Comparison of ENCODE assay signal across 8 cellular contexts in the genomic region with DNA sequence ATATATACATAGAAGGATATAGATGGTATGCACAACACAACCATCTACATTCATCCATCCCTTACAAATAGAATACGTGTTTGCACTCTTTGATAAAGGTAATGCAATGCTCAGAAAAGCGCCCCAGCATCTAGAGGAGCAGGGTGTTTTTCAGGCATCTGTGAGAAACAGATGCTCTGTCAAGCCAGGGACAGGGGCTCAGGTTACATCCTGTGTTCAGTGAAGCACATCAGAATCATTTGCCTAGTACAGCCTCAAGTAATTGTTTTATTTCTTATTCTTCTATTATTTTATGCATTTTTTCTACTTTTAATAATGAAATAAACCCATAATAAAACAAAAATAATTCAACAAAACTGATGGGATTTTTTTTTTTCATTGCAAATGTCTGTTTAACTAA. TPM values are rescaled to one million over a fixed set of nuclear protein-coding genes. Genes with fewer than 3 reads are reported as not detected.
DNase-seq lines count a peak whose midpoint lies in the region; ATAC-seq lines count a peak whose summit lies in the region.

No MANE protein-coding gene starts in this region.

- no peaks in the 10 kb centered on the region for H3K27me3 ChIP-seq in SJCRH30

- POLR2A ChIA-PET in activated CD8-positive, alpha-beta T cell treated with anti-CD3 and anti-CD28 coated beads, Interleukin-2, amount 10 ng/mL, durations not matched to agents 7 days and 5 days (lab: Charles Lee): no interaction called here

- no peaks in the 10 kb centered on the region for H3K9me3 ChIP-seq in SJCRH30 (replicated peaks)

- H3K27ac Mint-ChIP-seq in activated CD8-positive, alpha-beta T cell treated with anti-CD3 and anti-CD28 coated beads, Interleukin-2, amount 10 ng/mL, durations not matched to agents 7 days and 5 days: no peak overlapping the region

- no peaks in the 10 kb centered on the region for H3K9me3 Mint-ChIP-seq in activated CD8-positive, alpha-beta T cell treated with anti-CD3 and anti-CD28 coated beads, Interleukin-2, amount 10 ng/mL, durations not matched to agents 7 days and 5 days (ENCODE audit: insufficient read depth)

- no peaks in the 10 kb centered on the region for H3K36me3 ChIP-seq in SJCRH30

- peak; percentile 81 for ATAC-seq in GM19467 (IDR thresholded peaks at IDR 0.05; ENCODE audit: unreplicated experiment)
- peak; percentile 84 for ATAC-seq in HG03432 (IDR thresholded peaks at IDR 0.05; ENCODE audit: unreplicated experiment)
- ATAC-seq in activated CD8-positive, alpha-beta T cell treated with anti-CD3 and anti-CD28 coated beads, Interleukin-2, amount 10 ng/mL, durations not matched to agents 7 days and 5 days: no peak
- ATAC-seq in GM19455 (IDR thresholded peaks at IDR 0.05; ENCODE audit: unreplicated experiment): no peak

- H3K4me3 Mint-ChIP-seq in activated CD8-positive, alpha-beta T cell treated with anti-CD3 and anti-CD28 coated beads, Interleukin-2, amount 10 ng/mL, durations not matched to agents 7 days and 5 days: no peak overlapping the region

- peak; percentile 41 for DNase-seq in DMS153 treated with DMSO at 0.1 percent for 48 hours (lab: John Stamatoyannopoulos, UW; ENCODE audit: unreplicated experiment)
- DNase-seq in SJCRH30: peak; percentile 33 to 66
- no peak for DNase-seq in effector CD4-positive, alpha-beta T cell
- no peak for DNase-seq in activated CD8-positive, alpha-beta T cell treated with anti-CD3 and anti-CD28 coated beads, Interleukin-2, amount 10 ng/mL, durations not matched to agents 7 days and 5 days
- no peak for DNase-seq in kidney glomerular epithelial cell (lab: John Stamatoyannopoulos, UW)

- H3K27ac ChIP-seq in SJCRH30: no peak overlapping the region

- peaks cover 11% of the 10 kb centered on the region for H3K4me1 ChIP-seq in SJCRH30

- no peaks in the 10 kb centered on the region for H3K36me3 Mint-ChIP-seq in activated CD8-positive, alpha-beta T cell treated with anti-CD3 and anti-CD28 coated beads, Interleukin-2, amount 10 ng/mL, durations not matched to agents 7 days and 5 days (ENCODE audit: low read depth)

- CTCF ChIA-PET in activated CD8-positive, alpha-beta T cell treated with anti-CD3 and anti-CD28 coated beads, Interleukin-2, amount 10 ng/mL, durations not matched to agents 7 days and 5 days (lab: Charles Lee): no interaction called here

- H3K27me3 Mint-ChIP-seq in activated CD8-positive, alpha-beta T cell treated with anti-CD3 and anti-CD28 coated beads, Interleukin-2, amount 10 ng/mL, durations not matched to agents 7 days and 5 days (ENCODE audit: low read depth): no peaks in the 10 kb centered on the region

- no peak overlapping the region for H3K4me3 ChIP-seq in SJCRH30

- H3K4me1 Mint-ChIP-seq in activated CD8-positive, alpha-beta T cell treated with anti-CD3 and anti-CD28 coated beads, Interleukin-2, amount 10 ng/mL, durations not matched to agents 7 days and 5 days (ENCODE audit: low read depth): peaks cover 20% of the 10 kb centered on the region

RNA-seq across cellular contexts. Expression of gene HIF1A, which starts 50.5 kb away (rescaled TPM):
- total RNA-seq in SJCRH30 (2014; rRNA removed; shearing (Covaris generic)): 150 and 163 TPM in 2 replicates
- 100 to 1,000 TPM; 119 to 132 TPM for total RNA-seq in activated CD8-positive, alpha-beta T cell treated with anti-CD3 and anti-CD28 coated beads, Interleukin-2, amount 10 ng/mL, durations not matched to agents 7 days and 5 days

Comparison
In these comparisons a context has a peak if more than half of its experiments do, and no peak if none do; other contexts are left out.
1. DNase-seq: peak in DMS153 treated with DMSO at 0.1 percent for 48 hours (single experiment) and SJCRH30 (2 of 2); none in effector CD4-positive, alpha-beta T cell (single experiment), activated CD8-positive, alpha-beta T cell treated with anti-CD3 and anti-CD28 coated beads, Interleukin-2, amount 10 ng/mL, durations not matched to agents 7 days and 5 days (single experiment) and kidney glomerular epithelial cell (single experiment).
2. ATAC-seq: peak in GM19467 (single experiment) and HG03432 (single experiment); none in activated CD8-positive, alpha-beta T cell treated with anti-CD3 and anti-CD28 coated beads, Interleukin-2, amount 10 ng/mL, durations not matched to agents 7 days and 5 days (single experiment) and GM19455 (single experiment).